26 cellular contexts compared by ENCODE assay signal in the genomic region with DNA sequence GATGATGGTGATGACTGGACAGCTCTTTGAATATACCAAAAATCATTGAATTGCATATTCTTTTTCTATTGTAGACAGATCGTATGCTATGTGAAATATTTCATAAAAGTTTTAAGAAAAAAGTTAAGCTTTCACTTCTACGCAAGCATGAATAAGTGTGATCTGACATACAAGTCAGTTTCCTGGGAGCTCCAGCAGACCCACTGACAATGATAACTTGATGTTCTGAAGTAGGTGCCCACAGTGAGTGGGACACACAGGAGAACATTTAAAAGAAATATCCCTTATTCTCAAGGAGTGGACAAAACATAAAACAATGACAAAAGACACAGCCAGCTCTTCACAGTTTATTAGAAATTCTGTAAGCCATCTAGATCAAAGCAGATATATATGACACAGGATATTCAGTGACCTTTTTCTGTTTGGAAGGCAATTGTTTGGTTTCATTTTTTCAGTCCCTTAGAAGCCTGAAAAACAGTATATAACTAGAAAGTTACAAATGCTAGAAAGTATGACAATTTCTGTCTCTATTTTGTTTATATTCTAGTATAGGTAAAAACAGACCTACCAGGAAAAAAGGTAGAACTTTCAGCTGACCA.
DNase-seq lines count a peak whose midpoint lies in the region; ATAC-seq and TF ChIP-seq lines count a peak whose summit lies in the region.
"Had no signal": no experiment of that assay in that cellular context is flagged by ENCODE, and none has a peak within 500 bp of the region (broad histone marks: within the 10 kb centered on the region; RNA-seq: fewer than 3 reads in every experiment).

No MANE protein-coding gene starts in this region.

- peaks cover 94% of the 10 kb centered on the region for H3K4me1 Mint-ChIP-seq in activated CD4-positive, alpha-beta T cell treated with anti-CD3 and anti-CD28 coated beads, Interleukin-2, amount 10 ng/mL, durations not matched to agents 7 days and 5 days
- peaks cover 72% of the 10 kb centered on the region for H3K4me1 Mint-ChIP-seq in CD8-positive, alpha-beta T cell (ENCODE audit: low read depth)
- peaks cover 92% of the 10 kb centered on the region for H3K4me1 Mint-ChIP-seq in activated T-helper 1 cell treated with anti-CD3 and anti-CD28 coated beads, Interleukin-12 subunit alpha, Interleukin-12 subunit beta, Interleukin-2, Interleukin-4 antibody, amounts not matched to agents 30 ng/mL and 10 ng/mL and 1 ng/mL, durations not matched to agents 14 hours and 24 hours and 36 hours (ENCODE audit: low read depth)
- peaks cover 43 to 91% (median 76%) of the 10 kb centered on the region in 7 donors for H3K4me1 Mint-ChIP-seq in naive thymus-derived CD4-positive, alpha-beta T cell

- H3K4me1 ChIP-seq in CD8-positive, alpha-beta T cell (ENCODE audit: insufficient read depth, low read length), result peaks cover 64% of the 10 kb centered on the region
- H3K4me1 ChIP-seq in naive thymus-derived CD4-positive, alpha-beta T cell (ENCODE audit: control insufficient read depth in 2 of 2, insufficient read depth in 2 of 2, low read length in 2 of 2), result peaks cover 60 to 64% of the 10 kb centered on the region in 2 donors
- H3K4me1 ChIP-seq: A549, body of pancreas, gastroesophageal sphincter, sigmoid colon had no signal

- H3K9me3 Mint-ChIP-seq in activated CD4-positive, alpha-beta T cell treated with anti-CD3 and anti-CD28 coated beads, Interleukin-2, amount 10 ng/mL, durations not matched to agents 7 days and 5 days, result peaks cover 7% of the 10 kb centered on the region
- H3K9me3 Mint-ChIP-seq in CD8-positive, alpha-beta T cell, result no peaks in the 10 kb centered on the region
- no peaks in the 10 kb centered on the region for H3K9me3 Mint-ChIP-seq in activated T-helper 1 cell treated with anti-CD3 and anti-CD28 coated beads, Interleukin-12 subunit alpha, Interleukin-12 subunit beta, Interleukin-2, Interleukin-4 antibody, amounts not matched to agents 30 ng/mL and 10 ng/mL and 1 ng/mL, durations not matched to agents 14 hours and 24 hours and 36 hours
- peaks cover 0 to 10% (median 0%) of the 10 kb centered on the region in 11 donors for H3K9me3 Mint-ChIP-seq in naive thymus-derived CD4-positive, alpha-beta T cell

- peaks cover 53% of the 10 kb centered on the region for H3K36me3 Mint-ChIP-seq in activated CD4-positive, alpha-beta T cell treated with anti-CD3 and anti-CD28 coated beads, Interleukin-2, amount 10 ng/mL, durations not matched to agents 7 days and 5 days (ENCODE audit: low read depth)
- peaks cover 28% of the 10 kb centered on the region for H3K36me3 Mint-ChIP-seq in CD8-positive, alpha-beta T cell
- H3K36me3 Mint-ChIP-seq in activated T-helper 1 cell treated with anti-CD3 and anti-CD28 coated beads, Interleukin-12 subunit alpha, Interleukin-12 subunit beta, Interleukin-2, Interleukin-4 antibody, amounts not matched to agents 30 ng/mL and 10 ng/mL and 1 ng/mL, durations not matched to agents 14 hours and 24 hours and 36 hours (ENCODE audit: low read depth), result peaks cover 39% of the 10 kb centered on the region
- peaks cover 4 to 33% (median 18%) of the 10 kb centered on the region in 5 donors for H3K36me3 Mint-ChIP-seq in naive thymus-derived CD4-positive, alpha-beta T cell

- no peak for ATAC-seq in CD8-positive, alpha-beta T cell
- no peak for ATAC-seq in naive thymus-derived CD4-positive, alpha-beta T cell
- ATAC-seq in HG03025 (IDR thresholded peaks at IDR 0.05; ENCODE audit: low FRiP score, unreplicated experiment) (no peak), HG03460 (IDR thresholded peaks at IDR 0.05; ENCODE audit: unreplicated experiment) (no peak), GM19324 (IDR thresholded peaks at IDR 0.05; ENCODE audit: low FRiP score, unreplicated experiment) (no peak)
- ATAC-seq: A549; body of pancreas; gastroesophageal sphincter; left cardiac atrium; stimulated activated naive B cell treated with anti-CD40 and anti-IgM and Interleukin-4, amounts not matched to agents 10 μg/mL and 1 μg/mL and 100 μg/mL, for 72 hours had no signal

- no peak overlapping the region for H3K27ac ChIP-seq in CD8-positive, alpha-beta T cell (ENCODE audit: low read depth, low read length)
- peak overlapping the region; percentile 18 for H3K27ac ChIP-seq in naive thymus-derived CD4-positive, alpha-beta T cell (ENCODE audit: low read depth, low read length)
- H3K27ac ChIP-seq: A549, body of pancreas, gastroesophageal sphincter, hepatocyte, RWPE1, sigmoid colon had no signal

- H3K4me3 Mint-ChIP-seq in activated CD4-positive, alpha-beta T cell treated with anti-CD3 and anti-CD28 coated beads, Interleukin-2, amount 10 ng/mL, durations not matched to agents 7 days and 5 days, result peak overlapping the region; percentile 49
- peak overlapping the region; percentile 38 for H3K4me3 Mint-ChIP-seq in CD8-positive, alpha-beta T cell
- H3K4me3 Mint-ChIP-seq in activated T-helper 1 cell treated with anti-CD3 and anti-CD28 coated beads, Interleukin-12 subunit alpha, Interleukin-12 subunit beta, Interleukin-2, Interleukin-4 antibody, amounts not matched to agents 30 ng/mL and 10 ng/mL and 1 ng/mL, durations not matched to agents 14 hours and 24 hours and 36 hours, result peak overlapping the region; percentile 67
- peak overlapping the region in 9 of 10 donors; percentile 1 to 77 (median 41) for H3K4me3 Mint-ChIP-seq in naive thymus-derived CD4-positive, alpha-beta T cell
- H3K4me3 Mint-ChIP-seq: stimulated activated naive B cell treated with anti-CD40 and anti-IgM and Interleukin-4, amounts not matched to agents 10 μg/mL and 1 μg/mL and 100 μg/mL, for 72 hours had no signal

- POLR2A ChIA-PET in activated CD4-positive, alpha-beta T cell treated with anti-CD3 and anti-CD28 coated beads, Interleukin-2, amount 10 ng/mL, durations not matched to agents 7 days and 5 days (lab: Charles Lee), result interaction anchor here (0.7 to 1.2 kb wide), 2 partner anchors 101 to 1031 kb away, joined by 3 to 4 read pairs; no protein-coding TSS in a partner anchor
- POLR2A ChIA-PET in CD8-positive, alpha-beta T cell (lab: Charles Lee), result interaction anchor here (1.0 to 1.1 kb wide), 2 partner anchors 11 to 48 kb away, joined by 3 read pairs; no protein-coding TSS in a partner anchor
- POLR2A ChIA-PET in naive thymus-derived CD4-positive, alpha-beta T cell (lab: Charles Lee), result interaction anchor here (1.0 to 1.1 kb wide), 3 partner anchors 14 to 104 kb away, joined by 3 to 5 read pairs (median 5); a partner anchor contains a TSS

- CTCF ChIA-PET in activated CD4-positive, alpha-beta T cell treated with anti-CD3 and anti-CD28 coated beads, Interleukin-2, amount 10 ng/mL, durations not matched to agents 7 days and 5 days (lab: Charles Lee), result interaction anchor here (0.6 to 1.6 kb wide), 11 partner anchors 8 to 304 kb away, joined by 3 to 6 read pairs (median 4); no protein-coding TSS in a partner anchor
- CTCF ChIA-PET in CD8-positive, alpha-beta T cell (lab: Charles Lee), result interaction anchor here (1.4 kb wide), 1 partner anchor 101 kb away, joined by 3 read pairs; a partner anchor contains a TSS
- CTCF ChIA-PET in naive thymus-derived CD4-positive, alpha-beta T cell (lab: Charles Lee), result interaction anchor here (1.0 to 1.6 kb wide), 3 partner anchors 13 to 101 kb away, joined by 3 to 4 read pairs (median 4); a partner anchor contains a TSS

- no peak for TF ChIP-seq CTCF in CD8-positive, alpha-beta T cell (IDR thresholded peaks at IDR 0.05)

- peak overlapping the region; percentile 90 for H3K27ac Mint-ChIP-seq in activated CD4-positive, alpha-beta T cell treated with anti-CD3 and anti-CD28 coated beads, Interleukin-2, amount 10 ng/mL, durations not matched to agents 7 days and 5 days
- peak overlapping the region; percentile 69 for H3K27ac Mint-ChIP-seq in CD8-positive, alpha-beta T cell
- H3K27ac Mint-ChIP-seq in activated T-helper 1 cell treated with anti-CD3 and anti-CD28 coated beads, Interleukin-12 subunit alpha, Interleukin-12 subunit beta, Interleukin-2, Interleukin-4 antibody, amounts not matched to agents 30 ng/mL and 10 ng/mL and 1 ng/mL, durations not matched to agents 14 hours and 24 hours and 36 hours, result peak overlapping the region; percentile 99
- peak overlapping the region in 8 of 9 donors; percentile 20 to 93 (median 78) for H3K27ac Mint-ChIP-seq in naive thymus-derived CD4-positive, alpha-beta T cell
- H3K27ac Mint-ChIP-seq: stimulated activated naive B cell treated with anti-CD40 and anti-IgM and Interleukin-4, amounts not matched to agents 10 μg/mL and 1 μg/mL and 100 μg/mL, for 72 hours had no signal

- no peak overlapping the region for H3K4me3 ChIP-seq in CD8-positive, alpha-beta T cell (ENCODE audit: low read depth, low read length)
- H3K4me3 ChIP-seq in naive thymus-derived CD4-positive, alpha-beta T cell (ENCODE audit: low read length), result no peak overlapping the region
- H3K4me3 ChIP-seq: A549, body of pancreas, gastroesophageal sphincter, hepatocyte, sigmoid colon had no signal

- H3K9me3 ChIP-seq in CD8-positive, alpha-beta T cell (ENCODE audit: low read length), result no peaks in the 10 kb centered on the region
- H3K9me3 ChIP-seq in naive thymus-derived CD4-positive, alpha-beta T cell (ENCODE audit: control insufficient read depth in 2 of 3, low read length in 3 of 3), result no peaks in the 10 kb centered on the region
- H3K9me3 ChIP-seq: A549, body of pancreas, gastroesophageal sphincter had no signal

- DNase-seq in activated CD4-positive, alpha-beta T cell treated with anti-CD3 and anti-CD28 coated beads, Interleukin-2, amount 10 ng/mL, durations not matched to agents 7 days and 5 days, result no peak
- DNase-seq in activated CD4-positive, alpha-beta T cell treated with anti-CD3 and anti-CD28 coated beads, Interleukin-2, amount 50 U/mL, for 48 hours, result no peak
- DNase-seq in CD8-positive, alpha-beta T cell, result no peak
- DNase-seq in activated T-helper 1 cell treated with anti-CD3 and anti-CD28 coated beads, Interleukin-12 subunit alpha, Interleukin-12 subunit beta, Interleukin-2, Interleukin-4 antibody, amounts not matched to agents 30 ng/mL and 10 ng/mL and 1 ng/mL, durations not matched to agents 14 hours and 24 hours and 36 hours (ENCODE audit: low spot score), result no peak
- DNase-seq in naive thymus-derived CD4-positive, alpha-beta T cell, result no peak
- DNase-seq: activated CD4-positive, alpha-beta T cell treated with anti-CD3 and anti-CD28 coated beads for 48 hours; AML-193; body of pancreas; cerebellar nuclear complex; DMS153; GOT3; left cardiac atrium; mammary epithelial cell; NCI-H146; NCI-H446 treated with DMSO at 0.1 percent for 48 hours; sigmoid colon; stimulated activated CD4-positive, alpha-beta T cell treated with anti-CD3 and anti-CD28 coated beads, Interleukin-4, amount 100 ng/mL, for 24 hours; stimulated activated naive B cell treated with anti-CD40 and anti-IgM and Interleukin-4, amounts not matched to agents 10 μg/mL and 1 μg/mL and 100 μg/mL, for 72 hours had no signal

- H3K36me3 ChIP-seq in CD8-positive, alpha-beta T cell (ENCODE audit: insufficient read depth, low read length), result no peaks in the 10 kb centered on the region
- H3K36me3 ChIP-seq in naive thymus-derived CD4-positive, alpha-beta T cell (ENCODE audit: control insufficient read depth in 2 of 3, insufficient read depth in 3 of 3, low read length in 3 of 3), result peaks cover 0 to 6% (median 0%) of the 10 kb centered on the region in 3 experiments

- no peaks in the 10 kb centered on the region for H3K27me3 ChIP-seq in CD8-positive, alpha-beta T cell (ENCODE audit: insufficient read depth, low read length)
- H3K27me3 ChIP-seq in naive thymus-derived CD4-positive, alpha-beta T cell (ENCODE audit: control insufficient read depth in 2 of 2, insufficient read depth in 2 of 2, low read length in 2 of 2), result no peaks in the 10 kb centered on the region
- H3K27me3 ChIP-seq: body of pancreas, gastroesophageal sphincter, hepatocyte, sigmoid colon had no signal

- H3K27me3 Mint-ChIP-seq in activated CD4-positive, alpha-beta T cell treated with anti-CD3 and anti-CD28 coated beads, Interleukin-2, amount 10 ng/mL, durations not matched to agents 7 days and 5 days, result no peaks in the 10 kb centered on the region
- H3K27me3 Mint-ChIP-seq in CD8-positive, alpha-beta T cell (ENCODE audit: low read depth), result no peaks in the 10 kb centered on the region
- no peaks in the 10 kb centered on the region for H3K27me3 Mint-ChIP-seq in activated T-helper 1 cell treated with anti-CD3 and anti-CD28 coated beads, Interleukin-12 subunit alpha, Interleukin-12 subunit beta, Interleukin-2, Interleukin-4 antibody, amounts not matched to agents 30 ng/mL and 10 ng/mL and 1 ng/mL, durations not matched to agents 14 hours and 24 hours and 36 hours (ENCODE audit: insufficient read depth)
- H3K27me3 Mint-ChIP-seq in naive thymus-derived CD4-positive, alpha-beta T cell, result no peaks in the 10 kb centered on the region
- H3K27me3 Mint-ChIP-seq: progenitor cell of endocrine pancreas; stimulated activated naive B cell treated with anti-CD40 and anti-IgM and Interleukin-4, amounts not matched to agents 10 μg/mL and 1 μg/mL and 100 μg/mL, for 72 hours had no signal

- intact Hi-C loops in CD8-positive, alpha-beta T cell (cut with DNase I, micrococcal nuclease), result loop anchor here in 1 of 2 experiments (10.0 kb wide), 2 partner anchors 98 to 198 kb away; a partner anchor contains a TSS
- intact Hi-C loops in activated T-helper 1 cell treated with anti-CD3 and anti-CD28 coated beads, Interleukin-12 subunit alpha, Interleukin-12 subunit beta, Interleukin-2, Interleukin-4 antibody, amounts not matched to agents 30 ng/mL and 10 ng/mL and 1 ng/mL, durations not matched to agents 14 hours and 24 hours and 36 hours (cut with micrococcal nuclease), result loop anchor here (1.0 kb wide), 1 partner anchor 9 kb away; no protein-coding TSS in a partner anchor
- intact Hi-C loops in naive thymus-derived CD4-positive, alpha-beta T cell (cut with micrococcal nuclease), result loop anchor here in 1 of 2 donors (5.0 to 10.0 kb wide), 5 partner anchors 54 to 301 kb away; a partner anchor contains a TSS
